ENCODE assay signal across 8 cellular contexts in genomic region chr3:151265866-151266265, GRCh38.
DNase-seq lines count a peak whose midpoint lies in the region; ATAC-seq lines count a peak whose summit lies in the region.

No MANE protein-coding gene starts in this region.

- ATAC-seq in GM18909 (IDR thresholded peaks at IDR 0.05; ENCODE audit: poor library complexity, unreplicated experiment) (peak; percentile 98), HG02763 (IDR thresholded peaks at IDR 0.05; ENCODE audit: unreplicated experiment) (peak; percentile 98)

- DNase-seq in NCI-H526 (lab: John Stamatoyannopoulos, UW) (peak; percentile 36 to 43), medulla oblongata (ENCODE audit: extremely low spot score) (peak; percentile 80), T-helper 9 cell (no peak), kidney glomerular epithelial cell (lab: John Stamatoyannopoulos, UW) (no peak), NCI-H1092 (lab: John Stamatoyannopoulos, UW) (no peak)
- DNase-seq in stimulated activated CD4-positive, alpha-beta T cell treated with anti-CD3 and anti-CD28 coated beads, Interleukin-4, amount 100 ng/mL, for 24 hours, result no peak

Comparison
In these comparisons a context has a peak if more than half of its experiments do, and no peak if none do; other contexts are left out.
1. DNase-seq: peak in NCI-H526 (2 of 2) and medulla oblongata (single experiment); none in T-helper 9 cell (single experiment), stimulated activated CD4-positive, alpha-beta T cell treated with anti-CD3 and anti-CD28 coated beads, Interleukin-4, amount 100 ng/mL, for 24 hours (single experiment), kidney glomerular epithelial cell (single experiment) and NCI-H1092 (single experiment).